Comparison of ENCODE assay signal across 9 cellular contexts in the genomic region with DNA sequence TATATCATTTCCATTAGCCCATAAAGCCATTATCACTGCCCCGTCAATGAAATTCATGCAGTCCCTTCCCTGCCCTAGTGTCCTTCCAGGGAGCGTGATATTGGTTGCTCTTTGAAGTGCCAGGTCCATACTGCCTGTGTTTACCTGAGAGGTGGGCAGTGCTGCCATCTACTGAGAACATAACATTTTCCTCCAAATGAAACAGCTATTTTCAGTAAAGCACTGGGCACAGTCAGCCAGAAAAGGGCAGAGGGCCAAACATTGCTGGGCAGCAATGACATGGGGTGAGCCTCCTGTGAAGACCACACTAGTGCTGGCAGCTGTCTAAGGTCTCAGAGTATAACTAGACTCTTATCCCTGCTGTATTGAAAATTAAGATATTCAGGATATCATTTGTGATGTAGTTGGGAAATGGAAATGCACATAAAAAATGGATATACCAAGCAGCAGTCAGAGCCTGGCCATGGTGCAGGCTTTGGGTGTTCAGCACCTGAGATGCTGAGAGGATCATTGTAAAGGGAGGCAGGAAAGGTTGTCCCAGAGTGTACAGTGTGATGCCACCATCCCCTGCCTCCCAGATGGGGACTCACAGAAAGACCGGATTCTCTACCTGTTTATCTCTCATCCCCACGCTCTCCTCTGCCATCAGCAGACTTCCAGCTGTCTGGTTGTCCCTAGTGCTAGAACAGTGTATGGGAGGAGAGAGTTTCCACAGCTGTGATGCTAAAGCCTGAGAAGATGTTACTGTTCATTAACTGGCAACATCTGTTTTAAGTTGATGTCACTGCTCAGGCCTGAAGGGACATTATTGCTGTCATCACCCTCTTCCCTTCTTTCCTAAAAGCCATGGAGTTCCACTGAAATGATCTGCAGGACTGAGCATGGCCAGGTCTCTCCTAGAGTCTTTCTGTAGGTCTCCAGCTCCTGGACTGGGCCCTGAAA.
DNase-seq lines count a peak whose midpoint lies in the region; ATAC-seq and TF ChIP-seq lines count a peak whose summit lies in the region.
"Had no signal": no experiment of that assay in that cellular context is flagged by ENCODE, and none has a peak within 500 bp of the region (broad histone marks: within the 10 kb centered on the region; RNA-seq: fewer than 3 reads in every experiment).

No MANE protein-coding gene starts in this region.

- intact Hi-C loops in uterus (cut with DNase I; ENCODE audit: low total_unique reads), result no loop called here

- TF ChIP-seq POLR2A in uterus (IDR thresholded peaks at IDR 0.05), result no peak

- H3K9me3 ChIP-seq in adipocyte (ENCODE audit: control insufficient read depth, low read length) (peaks cover 16% of the 10 kb centered on the region), iPS DF 6.9 (ENCODE audit: control insufficient read depth, insufficient read depth, low read length) (no peaks in the 10 kb centered on the region), uterus (no peaks in the 10 kb centered on the region)

- DNase-seq in AG09309 (ENCODE audit: low read depth), result no peak
- peak; percentile 30 for DNase-seq in H4 (ENCODE audit: low spot score)
- peak; percentile 17 for DNase-seq in adipocyte (ENCODE audit: low read depth)
- peak; percentile 5 for DNase-seq in iPS DF 6.9 (ENCODE audit: low read depth, low spot score)
- DNase-seq in activated naive CD4-positive, alpha-beta T cell treated with Interleukin-2 at 50 U/mL for 16 hours, result no peak
- no peak for DNase-seq in stimulated activated CD4-positive, alpha-beta T cell treated with anti-CD3 and anti-CD28 coated beads, Interleukin-1b, Interleukin-23, amount 100 ng/mL, for 48 hours
- DNase-seq in uterus, result no peak
- DNase-seq: NCI-H2107 had no signal

- H3K4me3 ChIP-seq in AG09309 (ENCODE audit: control insufficient read depth, low read depth, low read length), result no peak overlapping the region
- no peak overlapping the region for H3K4me3 ChIP-seq in adipocyte (ENCODE audit: low read length)
- H3K4me3 ChIP-seq in iPS DF 6.9 (ENCODE audit: low read length), result no peak overlapping the region
- no peak overlapping the region for H3K4me3 ChIP-seq in uterus

- TF ChIP-seq CTCF in AG09309 (IDR thresholded peaks at IDR 0.05; ENCODE audit: control insufficient read depth, insufficient read depth, low read depth, low read length, missing control alignments) (peak; percentile 24), uterus (IDR thresholded peaks at IDR 0.05) (no peak)

- H3K4me1 ChIP-seq in adipocyte (ENCODE audit: control insufficient read depth, insufficient read depth, low read length) (peaks cover 36% of the 10 kb centered on the region), iPS DF 6.9 (ENCODE audit: control insufficient read depth, insufficient read depth, low read length) (no peaks in the 10 kb centered on the region), uterus (no peaks in the 10 kb centered on the region)

- H3K9ac ChIP-seq in adipocyte (ENCODE audit: low read length), result peak overlapping the region; percentile 76

- no peak overlapping the region for H3K27ac ChIP-seq in iPS DF 6.9 (ENCODE audit: low read length)
- no peak overlapping the region for H3K27ac ChIP-seq in uterus

- WGBS in iPS DF 6.9 (ENCODE audit: insufficient coverage, insufficient read length), result no CpG with 5 or more reads among the region's 4 CpGs

- H3K27me3 ChIP-seq in adipocyte (replicated peaks; ENCODE audit: control insufficient read depth, insufficient read depth, low read length) (no peaks in the 10 kb centered on the region), iPS DF 6.9 (ENCODE audit: control insufficient read depth, insufficient read depth, low read length) (no peaks in the 10 kb centered on the region), uterus (no peaks in the 10 kb centered on the region)

- no peak for ATAC-seq in GM19463 (IDR thresholded peaks at IDR 0.05; ENCODE audit: unreplicated experiment)

- H3K36me3 ChIP-seq in adipocyte (ENCODE audit: control insufficient read depth, insufficient read depth, low read length, severe bottlenecking) (no peaks in the 10 kb centered on the region), iPS DF 6.9 (ENCODE audit: control insufficient read depth, insufficient read depth, low read length) (no peaks in the 10 kb centered on the region), uterus (peaks cover 0 to 2% of the 10 kb centered on the region in 2 donors)

Comparison
In these comparisons a context has a peak if more than half of its experiments do, and no peak if none do; other contexts are left out.
1. DNase-seq: peak in H4 (single experiment), adipocyte (single experiment) and iPS DF 6.9 (single experiment); none in AG09309 (single experiment), activated naive CD4-positive, alpha-beta T cell treated with Interleukin-2 at 50 U/mL for 16 hours (single experiment), stimulated activated CD4-positive, alpha-beta T cell treated with anti-CD3 and anti-CD28 coated beads, Interleukin-1b, Interleukin-23, amount 100 ng/mL, for 48 hours (single experiment) and uterus (0 of 2).